In the genomic region with DNA sequence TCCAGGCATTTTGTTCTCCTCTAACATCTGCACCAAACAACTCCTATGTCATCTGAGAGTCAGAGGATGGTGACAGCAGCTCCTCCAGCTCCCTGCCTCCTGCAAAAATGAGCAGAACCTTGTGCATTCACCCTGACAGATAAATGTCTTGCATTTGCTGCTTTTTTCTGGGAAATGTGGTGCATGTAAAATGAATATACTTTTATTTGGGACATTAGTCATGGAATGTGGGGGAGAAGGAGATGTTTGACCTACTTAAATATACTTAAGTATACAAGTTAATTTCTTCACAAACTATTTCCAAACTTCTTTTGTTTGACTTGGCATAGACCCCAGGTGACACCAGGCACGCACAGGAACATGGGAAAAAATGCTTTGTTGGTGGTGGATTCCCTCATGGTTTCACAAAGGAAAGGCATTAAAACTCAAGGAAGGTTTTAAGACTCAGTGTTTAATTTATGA, we compare ENCODE assay signal across 11 cellular contexts.
DNase-seq lines count a peak whose midpoint lies in the region; ATAC-seq and TF ChIP-seq lines count a peak whose summit lies in the region.
"Had no signal": no experiment of that assay in that cellular context is flagged by ENCODE, and none has a peak within 500 bp of the region (broad histone marks: within the 10 kb centered on the region; RNA-seq: fewer than 3 reads in every experiment).

No MANE protein-coding gene starts in this region.

- H3K79me2 ChIP-seq in KMS-11 (ENCODE audit: insufficient read depth, low read depth), result no peaks in the 10 kb centered on the region

- H3K9me3 ChIP-seq in lung (ENCODE audit: control insufficient read depth in 2 of 2, insufficient read depth in 1 of 2, low read length in 1 of 2), result no peaks in the 10 kb centered on the region
- H3K9me3 ChIP-seq: BLaER1 treated with 17β-estradiol and CSF1 and Interleukin-3, amounts not matched to agents 10 nM and 100 nM; neutrophil had no signal

- ATAC-seq in lung (ENCODE audit: insufficient read depth, low FRiP score) (peak; percentile 46), GM21737 (IDR thresholded peaks at IDR 0.05; ENCODE audit: unreplicated experiment) (no peak)
- ATAC-seq: activated CD4-positive, CD25-positive, alpha-beta regulatory T cell treated with anti-CD3 and anti-CD28 coated beads, Interleukin-2, amount 50 U/mL, for 24 hours had no signal

- H3K27ac ChIP-seq in KMS-11, result peak overlapping the region; percentile 19; the same call in 1 of the 2 replicates
- no peak overlapping the region for H3K27ac ChIP-seq in lung (ENCODE audit: low read depth in 1 of 2, low read length in 1 of 2)
- H3K27ac ChIP-seq: BLaER1 treated with 17β-estradiol and CSF1 and Interleukin-3, amounts not matched to agents 10 nM and 100 nM; neutrophil had no signal

- H3K4me1 ChIP-seq in KMS-11 (ENCODE audit: low read depth, poor library complexity, severe bottlenecking), result peaks cover 67% of the 10 kb centered on the region
- H3K4me1 ChIP-seq in lung (ENCODE audit: control insufficient read depth in 2 of 2, insufficient read depth in 2 of 2, low read length in 2 of 2), result peaks cover 0 to 4% of the 10 kb centered on the region in 2 donors
- H3K4me1 ChIP-seq: BLaER1 treated with 17β-estradiol and CSF1 and Interleukin-3, amounts not matched to agents 10 nM and 100 nM had no signal

- 26 to 55% methylated on average over 1 of the region's 1 CpG for WGBS in lung, 2 donors

- no peaks in the 10 kb centered on the region for H3K27me3 ChIP-seq in KMS-11 (ENCODE audit: insufficient read depth, low read depth)
- H3K27me3 ChIP-seq in lung (ENCODE audit: control insufficient read depth, insufficient read depth), result no peaks in the 10 kb centered on the region
- H3K27me3 ChIP-seq: BLaER1 treated with 17β-estradiol and CSF1 and Interleukin-3, amounts not matched to agents 10 nM and 100 nM; neutrophil had no signal

- H3K9ac ChIP-seq in KMS-11, result no peak overlapping the region
- H3K9ac ChIP-seq: BLaER1 treated with 17β-estradiol and CSF1 and Interleukin-3, amounts not matched to agents 10 nM and 100 nM had no signal

- H2AFZ ChIP-seq in KMS-11 (ENCODE audit: low read depth), result peak overlapping the region; percentile 58

- POLR2A ChIA-PET in AG04449 (lab: Yijun Ruan, JAX), result interaction anchor here (0.7 to 1.2 kb wide), 5 partner anchors 27 to 289 kb away, joined by 3 to 5 read pairs (median 4); partner anchors contain the start of gene SIM1

- H3K4me3 ChIP-seq in AG04449 (ENCODE audit: low read depth, low read length) (no peak overlapping the region), KMS-11 (IDR thresholded peaks at IDR 0.05; ENCODE audit: insufficient read depth, low read depth, low read length) (no peak overlapping the region), lung (no peak overlapping the region)
- H3K4me3 ChIP-seq: BLaER1 treated with 17β-estradiol and CSF1 and Interleukin-3, amounts not matched to agents 10 nM and 100 nM had no signal

- no peaks in the 10 kb centered on the region for H4K20me1 ChIP-seq in KMS-11 (ENCODE audit: insufficient read depth)
- H4K20me1 ChIP-seq: BLaER1 treated with 17β-estradiol and CSF1 and Interleukin-3, amounts not matched to agents 10 nM and 100 nM had no signal

- DNase-seq in AG04449 (ENCODE audit: low read depth, low spot score) (peak; percentile 96), dermis blood vessel endothelial cell (peak; percentile 35), lung (ENCODE audit: low spot score) (peak; percentile 48), NCI-H1417 (lab: John Stamatoyannopoulos, UW) (no peak), activated T-cell treated with anti-CD3 and anti-CD28 coated beads for 4 hours (no peak)
- DNase-seq in stimulated activated CD4-positive, alpha-beta T cell treated with anti-CD3 and anti-CD28 coated beads, Interleukin-4, amount 100 ng/mL, for 1 hour, result no peak

- peak overlapping the region; percentile 50 for H3K4me2 ChIP-seq in KMS-11
- H3K4me2 ChIP-seq: BLaER1 treated with 17β-estradiol and CSF1 and Interleukin-3, amounts not matched to agents 10 nM and 100 nM had no signal

- TF ChIP-seq CTCF in AG04449 (IDR thresholded peaks at IDR 0.05; ENCODE audit: insufficient read depth, low read length, missing control alignments) (no peak), KMS-11 (conservative IDR thresholded peaks at IDR 0.05; ENCODE audit: low read depth, low read length) (no peak), lung (IDR thresholded peaks at IDR 0.05; ENCODE audit: control extremely low read depth, extremely low read depth) (no peak)

- no peaks in the 10 kb centered on the region for H3K36me3 ChIP-seq in KMS-11 (ENCODE audit: insufficient read depth)
- H3K36me3 ChIP-seq in lung (ENCODE audit: control insufficient read depth in 2 of 2, insufficient read depth in 2 of 2, low read length in 2 of 2), result no peaks in the 10 kb centered on the region
- H3K36me3 ChIP-seq: BLaER1 treated with 17β-estradiol and CSF1 and Interleukin-3, amounts not matched to agents 10 nM and 100 nM; neutrophil had no signal

- CTCF ChIA-PET in AG04449 (lab: Yijun Ruan, JAX), result interaction anchor here (0.6 to 7.0 kb wide), 33 partner anchors 9 to 497 kb away, joined by 3 to 45 read pairs (median 4); partner anchors contain the start of gene SIM1

Comparison
In these comparisons a context has a peak if more than half of its experiments do, and no peak if none do; other contexts are left out.
1. DNase-seq: peak in AG04449 (single experiment), dermis blood vessel endothelial cell (single experiment) and lung (single experiment); none in NCI-H1417 (0 of 3), stimulated activated CD4-positive, alpha-beta T cell treated with anti-CD3 and anti-CD28 coated beads, Interleukin-4, amount 100 ng/mL, for 1 hour (single experiment) and activated T-cell treated with anti-CD3 and anti-CD28 coated beads for 4 hours (single experiment).